ENCODE assay signal across 8 cellular contexts in the genomic region with DNA sequence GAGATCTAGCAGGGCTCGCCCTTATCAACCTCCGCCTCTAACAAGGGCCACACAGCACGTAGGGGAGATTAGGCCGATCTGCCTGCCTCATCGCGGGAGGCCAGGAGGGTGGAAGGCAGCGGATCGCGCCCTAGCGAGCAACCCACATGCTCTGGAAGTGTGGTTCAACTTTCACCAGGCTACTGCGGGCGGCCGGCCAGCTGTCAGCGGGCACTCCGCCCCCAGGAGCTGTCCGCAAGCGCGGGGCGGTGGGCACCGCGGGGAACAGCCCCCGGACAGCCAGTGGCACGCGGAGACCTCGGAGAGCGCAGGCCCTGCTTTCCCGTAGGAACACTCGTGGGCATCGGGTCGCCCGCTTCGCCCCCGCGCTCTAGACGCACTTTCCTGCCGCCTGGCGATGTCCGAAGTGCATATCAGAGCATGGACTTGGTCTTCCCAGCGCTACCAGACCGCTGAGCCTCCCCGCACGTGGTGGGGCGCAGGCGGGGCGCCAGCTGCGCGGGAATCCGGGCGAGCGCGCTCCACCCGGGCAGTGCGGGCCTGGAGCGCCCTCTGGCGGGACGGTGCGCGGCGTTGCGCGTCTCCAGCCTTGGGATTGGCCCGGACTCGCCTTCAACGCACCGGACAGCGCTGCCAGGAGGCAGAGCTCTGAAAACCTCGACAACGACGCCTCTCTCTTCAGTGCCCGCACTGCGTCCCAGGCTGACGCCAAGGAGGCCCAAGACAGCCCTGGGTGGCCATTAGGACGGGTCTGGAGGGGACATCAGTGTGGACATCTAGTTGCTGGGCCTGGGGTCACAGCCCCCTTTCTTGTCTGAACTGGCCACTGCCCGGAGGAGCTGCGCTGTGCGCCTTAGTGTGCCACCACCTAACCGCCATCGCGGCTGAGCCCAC. TPM values are rescaled to one million over a fixed set of nuclear protein-coding genes. Genes with fewer than 3 reads are reported as not detected.
DNase-seq lines count a peak whose midpoint lies in the region; TF ChIP-seq lines count a peak whose summit lies in the region.

No MANE protein-coding gene starts in this region.

- in situ Hi-C loops in astrocyte of the cerebellum (cut with HindIII; ENCODE audit: low sequenced_read_pairs) = loop anchor here (25.0 kb wide), 3 partner anchors 271 to 496 kb away; a partner anchor contains a TSS

- peak; percentile 81 for TF ChIP-seq CTCF in astrocyte of the cerebellum (IDR thresholded peaks at IDR 0.05; ENCODE audit: low read depth, low read length, missing control alignments)

- peak overlapping the region; percentile 21 for H3K4me3 ChIP-seq in astrocyte of the cerebellum (ENCODE audit: low read depth, low read length)

- DNase-seq in SIG-M5 treated with dmso at 0.1 percent for 504 hours (lab: John Stamatoyannopoulos, UW; ENCODE audit: unreplicated experiment) (peak; percentile 47), SIG-M5 (lab: John Stamatoyannopoulos, UW) (no peak), NCI-H1417 (lab: John Stamatoyannopoulos, UW) (peak; percentile 66 to 89 (median 86)), T-helper 9 cell (peak; percentile 74), astrocyte of the cerebellum (ENCODE audit: low read depth) (peak; percentile 29), hepatic stellate cell (ENCODE audit: low spot score) (peak; percentile 93), pulmonary artery endothelial cell (ENCODE audit: low read depth, low spot score) (peak; percentile 50), ureter (ENCODE audit: low spot score) (peak; percentile 82)

RNA-seq across cellular contexts. Expression of a gene that starts 3.6 kb away (rescaled TPM):
- total RNA-seq in pulmonary artery endothelial cell (20.8 and 30.7 TPM in 2 replicates), ureter (28.7 TPM)

RNA-seq across cellular contexts. Expression of a gene that starts 51.8 kb away (rescaled TPM):
- total RNA-seq in pulmonary artery endothelial cell = 59.9 and 85.1 TPM in 2 replicates
- 93.7 TPM for total RNA-seq in ureter

RNA-seq across cellular contexts. Expression of a gene that starts 51.9 kb away (rescaled TPM):
- total RNA-seq in pulmonary artery endothelial cell = 12.1 and 12.7 TPM in 2 replicates
- 17.2 TPM for total RNA-seq in ureter
